ENCODE assay signal across 8 cellular contexts in genomic region chr11:58654079-58654907, GRCh38. TPM values are rescaled to one million over a fixed set of nuclear protein-coding genes. Genes with fewer than 3 reads are reported as not detected.
DNase-seq lines count a peak whose midpoint lies in the region; ATAC-seq and TF ChIP-seq lines count a peak whose summit lies in the region.

No MANE protein-coding gene starts in this region.

- DNase-seq in DMS153 treated with DMSO at 0.1 percent for 48 hours (lab: John Stamatoyannopoulos, UW; ENCODE audit: unreplicated experiment) (peak; percentile 58), HS-27A (ENCODE audit: low read depth) (peak; percentile 64), OCI-LY7 (ENCODE audit: low spot score) (peak; percentile 81), fibroblast of lung (ENCODE audit: low read depth in 2 of 2) (peak; percentile 69 to 73)
- DNase-seq in activated T-cell treated with anti-CD3 and anti-CD28 coated beads, Interleukin-2, amount 50 U/mL, for 1 hour, result peak; percentile 77
- DNase-seq in stimulated activated naive CD8-positive, alpha-beta T cell treated with anti-CD3 and anti-CD28 coated beads, Interleukin-15, Interleukin-2, amounts not matched to agents 100 U/mL and 50 U/mL, for 24 hours, result peak; percentile 87

- no TSS peak for BruUV-seq in OCI-LY7 (replicated peaks; lab: Mats Ljungman, UMichigan)

- peak; percentile 75 for TF ChIP-seq RAD21 in neural cell (conservative IDR thresholded peaks at IDR 0.05)

- H3K9me2 ChIP-seq in OCI-LY7 (ENCODE audit: insufficient read depth, low read length) (no peaks in the 10 kb centered on the region), neural cell (ENCODE audit: insufficient read depth, low read length) (no peaks in the 10 kb centered on the region)

- H3K36me3 ChIP-seq in OCI-LY7 (ENCODE audit: insufficient read depth, low read length) (no peaks in the 10 kb centered on the region), fibroblast of lung (ENCODE audit: control insufficient read depth, insufficient read depth, low read length) (no peaks in the 10 kb centered on the region), neural cell (ENCODE audit: insufficient read depth, low read length) (no peaks in the 10 kb centered on the region)

- CTCF ChIA-PET in OCI-LY7 (lab: Charles Lee; ENCODE audit: unreplicated experiment), result interaction anchor here (0.5 kb wide), 1 partner anchor 974 kb away, joined by 3 read pairs; no protein-coding TSS in a partner anchor

- H3K4me1 ChIP-seq in OCI-LY7 (ENCODE audit: insufficient read depth, low read length, poor library complexity, severe bottlenecking) (no peaks in the 10 kb centered on the region), fibroblast of lung (ENCODE audit: control insufficient read depth, extremely low read depth, insufficient read depth, low read length) (no peaks in the 10 kb centered on the region)

- TF ChIP-seq EP300 in neural cell (conservative IDR thresholded peaks at IDR 0.05; ENCODE audit: poor library complexity, severe bottlenecking), result no peak

- H2AFZ ChIP-seq in OCI-LY7 (ENCODE audit: low read length) (no peak overlapping the region), fibroblast of lung (ENCODE audit: low read length) (no peak overlapping the region), neural cell (ENCODE audit: low read depth, low read length) (no peak overlapping the region)

- POLR2A ChIA-PET in OCI-LY7 (lab: Charles Lee), result interaction anchor here (0.6 kb wide), 1 partner anchor 1106 kb away, joined by 3 read pairs; no protein-coding TSS in a partner anchor

- no peak overlapping the region for H3K4me3 ChIP-seq in OCI-LY7 (ENCODE audit: low read depth, low read length, poor library complexity, severe bottlenecking)
- no peak overlapping the region for H3K4me3 ChIP-seq in fibroblast of lung (replicated peaks in 1 of 4; ENCODE audit: control extremely low read depth in 1 of 4, insufficient read depth in 1 of 4, low read depth in 3 of 4, low read length in 4 of 4)
- H3K4me3 ChIP-seq in neural cell (ENCODE audit: low read length), result no peak overlapping the region

- TF ChIP-seq CTCF in OCI-LY7 (conservative IDR thresholded peaks at IDR 0.05; ENCODE audit: low read length) (peak; percentile 96), fibroblast of lung (conservative IDR thresholded peaks at IDR 0.05 in 1 of 2, IDR thresholded peaks at IDR 0.05 in 1 of 2; ENCODE audit: low read depth in 1 of 2, low read length in 2 of 2) (peak; percentile 93 to 94), neural cell (IDR thresholded peaks at IDR 0.05; ENCODE audit: poor library complexity, severe bottlenecking) (peak; percentile 81)

- H4K20me1 ChIP-seq in OCI-LY7 (ENCODE audit: insufficient read depth, low read length) (no peaks in the 10 kb centered on the region), fibroblast of lung (ENCODE audit: control insufficient read depth, extremely low read depth, insufficient read depth, low read length) (no peaks in the 10 kb centered on the region), neural cell (ENCODE audit: insufficient read depth) (no peaks in the 10 kb centered on the region)

- peak; percentile 92 for ATAC-seq in GM21423 (IDR thresholded peaks at IDR 0.05; ENCODE audit: unreplicated experiment)
- peak; percentile 93 for ATAC-seq in stimulated activated naive CD8-positive, alpha-beta T cell treated with anti-CD3 and anti-CD28 coated beads, Interleukin-15, Interleukin-2, amounts not matched to agents 100 U/mL and 50 U/mL, for 24 hours

- H3K9me3 ChIP-seq in OCI-LY7 (ENCODE audit: low read length), result no peaks in the 10 kb centered on the region
- H3K9me3 ChIP-seq in fibroblast of lung (ENCODE audit: control insufficient read depth, insufficient read depth, low read depth, low read length), result no peaks in the 10 kb centered on the region
- H3K9me3 ChIP-seq in neural cell (ENCODE audit: low read length), result no peaks in the 10 kb centered on the region

- H3K27me3 ChIP-seq in fibroblast of lung (ENCODE audit: control insufficient read depth, insufficient read depth, low read length) (no peaks in the 10 kb centered on the region), neural cell (ENCODE audit: insufficient read depth, low read depth, low read length) (no peaks in the 10 kb centered on the region)

- H3K27ac ChIP-seq in OCI-LY7 (ENCODE audit: low read depth, low read length, poor library complexity, severe bottlenecking) (no peak overlapping the region), fibroblast of lung (ENCODE audit: insufficient read depth, low read length) (no peak overlapping the region), neural cell (ENCODE audit: low read length) (no peak overlapping the region)

- no peaks in the 10 kb centered on the region for H3F3A ChIP-seq in neural cell (ENCODE audit: insufficient read depth, low read length, poor library complexity, severe bottlenecking)

- intact Hi-C loops in OCI-LY7 (cut with micrococcal nuclease; ENCODE audit: unreplicated experiment), result loop anchor here (1.0 to 10.0 kb wide), 4 partner anchors 133 to 483 kb away; no protein-coding TSS in a partner anchor

- H3K9ac ChIP-seq in fibroblast of lung (ENCODE audit: insufficient read depth, low read length), result no peak overlapping the region
- H3K9ac ChIP-seq in neural cell (ENCODE audit: low read length), result no peak overlapping the region

- H3K79me2 ChIP-seq in OCI-LY7 (ENCODE audit: insufficient read depth, low read depth, low read length) (no peaks in the 10 kb centered on the region), fibroblast of lung (ENCODE audit: control insufficient read depth, insufficient read depth, low read length) (no peaks in the 10 kb centered on the region), neural cell (replicated peaks; ENCODE audit: insufficient read depth, low read length) (no peaks in the 10 kb centered on the region)

- no peak overlapping the region for H3K4me2 ChIP-seq in OCI-LY7 (ENCODE audit: low read length)
- H3K4me2 ChIP-seq in fibroblast of lung (ENCODE audit: extremely low read depth, insufficient read depth, low read length), result no peak overlapping the region
- H3K4me2 ChIP-seq in neural cell (ENCODE audit: low read length), result no peak overlapping the region

TF ChIP-seq in neural cell, 6 proteins besides CTCF, POLR2A, EP300 and RAD21:
- TF ChIP-seq MXI1 (conservative IDR thresholded peaks at IDR 0.05; ENCODE audit: poor library complexity, severe bottlenecking) (peak; percentile 29), SMC3 (conservative IDR thresholded peaks at IDR 0.05; ENCODE audit: poor library complexity) (peak; percentile 91), POLR2AphosphoS5 (IDR thresholded peaks at IDR 0.05) (no peak)

RNA-seq across cellular contexts. Expression of gene CNTF, which starts 31.8 kb away (rescaled TPM):
- total RNA-seq in OCI-LY7 (2014; rRNA removed; shearing (Covaris generic)), result 3.1 and 3.4 TPM in 2 replicates
- total RNA-seq in OCI-LY7 (2022) (3.3 and 3.5 TPM in 2 replicates), fibroblast of lung (0.77 and 1.2 TPM in 2 replicates)
- polyA plus RNA-seq in fibroblast of lung (0.73 and 0.95 TPM in 2 replicates), neural cell (2.3 and 3.6 TPM in 2 replicates)
- polyA plus RNA-seq in fibroblast of lung (2012), result 0.69 and 0.73 TPM in 2 replicates
- polyA minus RNA-seq in fibroblast of lung (ENCODE audit: low replicate concordance) (2.0 TPM in 1 of 2 replicates, not detected in the other), neural cell (3.4 and 4.2 TPM in 2 replicates)
